Comparison of ENCODE assay signal across 28 cellular contexts in genomic region chr12:62429457-62429856, GRCh38.
"Had no signal": no experiment of that assay in that cellular context is flagged by ENCODE, and none has a peak within 500 bp of the region (broad histone marks: within the 10 kb centered on the region; RNA-seq: fewer than 3 reads in every experiment).

No MANE protein-coding gene starts in this region.

- H3K9me3 ChIP-seq: colonic mucosa, gastrocnemius medialis had no signal

- H3K4me3 ChIP-seq: colonic mucosa, coronary artery, dorsolateral prefrontal cortex, esophagus muscularis mucosa, esophagus squamous epithelium, gastrocnemius medialis, gastroesophageal sphincter, heart left ventricle, heart right ventricle had no signal

- H3K36me3 ChIP-seq: colonic mucosa, esophagus muscularis mucosa, esophagus squamous epithelium, gastrocnemius medialis, gastroesophageal sphincter, heart left ventricle, heart right ventricle had no signal

- H3K4me1 ChIP-seq: colonic mucosa, foreskin keratinocyte, gastrocnemius medialis had no signal

- ATAC-seq: effector memory CD8-positive, alpha-beta T cell; esophagus mucosa; foreskin keratinocyte; gastrocnemius medialis; gastroesophageal sphincter; heart left ventricle; heart right ventricle had no signal

- FAIRE-seq: colon, endometrium, endothelial cell of umbilical vein, frontal cortex had no signal

- H3K27ac ChIP-seq: colonic mucosa, coronary artery, dorsolateral prefrontal cortex, epithelial cell of prostate, esophagus muscularis mucosa, esophagus squamous epithelium, foreskin keratinocyte, gastrocnemius medialis, gastroesophageal sphincter, heart left ventricle, heart right ventricle had no signal

- DNase-seq: colonic mucosa; cortex of kidney; dermis blood vessel endothelial cell; dorsolateral prefrontal cortex; effector CD4-positive, alpha-beta T cell; effector CD8-positive, alpha-beta T cell; effector memory CD4-positive, alpha-beta T cell; effector memory CD8-positive, alpha-beta T cell; endodermal cell; erythroblast; esophagus squamous epithelium; foreskin fibroblast; foreskin keratinocyte; foreskin melanocyte; gastrocnemius medialis; glutamatergic neuron; head of caudate nucleus; heart left ventricle; heart right ventricle had no signal

- H3K27me3 ChIP-seq: colonic mucosa had no signal
